Comparison of ENCODE assay signal across 1 cellular context in the genomic region with DNA sequence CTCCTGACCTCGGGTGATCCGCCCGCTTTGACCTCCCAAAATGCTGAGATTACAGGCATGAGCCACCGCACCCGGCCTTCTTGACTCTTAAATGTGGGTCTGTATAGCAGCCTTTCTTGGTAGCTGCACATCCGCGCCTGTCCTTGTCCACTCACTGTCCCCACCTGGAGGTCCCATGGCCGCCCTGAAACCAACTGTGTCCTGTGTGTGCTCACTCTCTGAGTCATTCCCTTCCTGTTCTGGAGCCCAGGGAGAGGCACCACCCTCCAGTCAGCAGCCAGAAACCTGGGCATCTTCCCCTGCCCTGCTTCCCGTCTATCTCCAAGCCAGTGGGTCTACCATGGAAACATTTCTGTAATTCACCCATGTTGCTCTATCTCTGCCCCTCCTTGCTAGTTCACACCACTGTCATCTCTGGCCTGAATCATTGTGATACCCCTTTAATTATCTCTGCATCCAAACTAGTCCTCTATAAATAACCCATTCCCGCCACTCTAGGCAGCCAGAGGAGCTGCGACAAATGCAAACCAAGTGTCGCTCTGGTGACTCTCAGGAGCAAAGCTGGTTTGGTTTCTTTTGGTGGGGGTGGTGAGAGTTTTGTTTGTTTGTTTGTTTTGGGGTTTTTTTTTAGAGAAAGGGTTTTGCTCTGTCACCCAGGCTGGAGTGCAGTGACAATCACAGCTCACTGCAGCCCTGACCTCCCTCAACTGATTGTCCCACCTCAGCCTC.
TF ChIP-seq lines count a peak whose summit lies in the region.

No MANE protein-coding gene starts in this region.

TF ChIP-seq in GM23338, 12 proteins besides CTCF, POLR2A, EP300 and RAD21 (continued from another document):
- TF ChIP-seq, protein P1, sequence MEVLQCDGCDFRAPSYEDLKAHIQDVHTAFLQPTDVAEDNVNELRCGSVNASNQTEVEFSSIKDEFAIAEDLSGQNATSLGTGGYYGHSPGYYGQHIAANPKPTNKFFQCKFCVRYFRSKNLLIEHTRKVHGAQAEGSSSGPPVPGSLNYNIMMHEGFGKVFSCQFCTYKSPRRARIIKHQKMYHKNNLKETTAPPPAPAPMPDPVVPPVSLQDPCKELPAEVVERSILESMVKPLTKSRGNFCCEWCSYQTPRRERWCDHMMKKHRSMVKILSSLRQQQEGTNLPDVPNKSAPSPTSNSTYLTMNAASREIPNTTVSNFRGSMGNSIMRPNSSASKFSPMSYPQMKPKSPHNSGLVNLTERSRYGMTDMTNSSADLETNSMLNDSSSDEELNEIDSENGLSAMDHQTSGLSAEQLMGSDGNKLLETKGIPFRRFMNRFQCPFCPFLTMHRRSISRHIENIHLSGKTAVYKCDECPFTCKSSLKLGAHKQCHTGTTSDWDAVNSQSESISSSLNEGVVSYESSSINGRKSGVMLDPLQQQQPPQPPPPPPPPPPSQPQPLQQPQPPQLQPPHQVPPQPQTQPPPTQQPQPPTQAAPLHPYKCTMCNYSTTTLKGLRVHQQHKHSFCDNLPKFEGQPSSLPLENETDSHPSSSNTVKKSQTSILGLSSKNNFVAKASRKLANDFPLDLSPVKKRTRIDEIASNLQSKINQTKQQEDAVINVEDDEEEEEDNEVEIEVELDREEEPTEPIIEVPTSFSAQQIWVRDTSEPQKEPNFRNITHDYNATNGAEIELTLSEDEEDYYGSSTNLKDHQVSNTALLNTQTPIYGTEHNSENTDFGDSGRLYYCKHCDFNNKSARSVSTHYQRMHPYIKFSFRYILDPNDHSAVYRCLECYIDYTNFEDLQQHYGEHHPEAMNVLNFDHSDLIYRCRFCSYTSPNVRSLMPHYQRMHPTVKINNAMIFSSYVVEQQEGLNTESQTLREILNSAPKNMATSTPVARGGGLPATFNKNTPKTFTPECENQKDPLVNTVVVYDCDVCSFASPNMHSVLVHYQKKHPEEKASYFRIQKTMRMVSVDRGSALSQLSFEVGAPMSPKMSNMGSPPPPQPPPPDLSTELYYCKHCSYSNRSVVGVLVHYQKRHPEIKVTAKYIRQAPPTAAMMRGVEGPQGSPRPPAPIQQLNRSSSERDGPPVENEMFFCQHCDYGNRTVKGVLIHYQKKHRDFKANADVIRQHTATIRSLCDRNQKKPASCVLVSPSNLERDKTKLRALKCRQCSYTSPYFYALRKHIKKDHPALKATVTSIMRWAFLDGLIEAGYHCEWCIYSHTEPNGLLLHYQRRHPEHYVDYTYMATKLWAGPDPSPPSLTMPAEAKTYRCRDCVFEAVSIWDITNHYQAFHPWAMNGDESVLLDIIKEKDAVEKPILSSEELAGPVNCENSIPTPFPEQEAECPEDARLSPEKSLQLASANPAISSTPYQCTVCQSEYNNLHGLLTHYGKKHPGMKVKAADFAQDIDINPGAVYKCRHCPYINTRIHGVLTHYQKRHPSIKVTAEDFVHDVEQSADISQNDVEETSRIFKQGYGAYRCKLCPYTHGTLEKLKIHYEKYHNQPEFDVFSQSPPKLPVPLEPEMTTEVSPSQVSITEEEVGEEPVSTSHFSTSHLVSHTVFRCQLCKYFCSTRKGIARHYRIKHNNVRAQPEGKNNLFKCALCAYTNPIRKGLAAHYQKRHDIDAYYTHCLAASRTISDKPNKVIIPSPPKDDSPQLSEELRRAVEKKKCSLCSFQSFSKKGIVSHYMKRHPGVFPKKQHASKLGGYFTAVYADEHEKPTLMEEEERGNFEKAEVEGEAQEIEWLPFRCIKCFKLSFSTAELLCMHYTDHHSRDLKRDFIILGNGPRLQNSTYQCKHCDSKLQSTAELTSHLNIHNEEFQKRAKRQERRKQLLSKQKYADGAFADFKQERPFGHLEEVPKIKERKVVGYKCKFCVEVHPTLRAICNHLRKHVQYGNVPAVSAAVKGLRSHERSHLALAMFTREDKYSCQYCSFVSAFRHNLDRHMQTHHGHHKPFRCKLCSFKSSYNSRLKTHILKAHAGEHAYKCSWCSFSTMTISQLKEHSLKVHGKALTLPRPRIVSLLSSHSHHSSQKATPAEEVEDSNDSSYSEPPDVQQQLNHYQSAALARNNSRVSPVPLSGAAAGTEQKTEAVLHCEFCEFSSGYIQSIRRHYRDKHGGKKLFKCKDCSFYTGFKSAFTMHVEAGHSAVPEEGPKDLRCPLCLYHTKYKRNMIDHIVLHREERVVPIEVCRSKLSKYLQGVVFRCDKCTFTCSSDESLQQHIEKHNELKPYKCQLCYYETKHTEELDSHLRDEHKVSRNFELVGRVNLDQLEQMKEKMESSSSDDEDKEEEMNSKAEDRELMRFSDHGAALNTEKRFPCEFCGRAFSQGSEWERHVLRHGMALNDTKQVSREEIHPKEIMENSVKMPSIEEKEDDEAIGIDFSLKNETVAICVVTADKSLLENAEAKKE (CRISPR knock-in tag; IDR thresholded peaks at IDR 0.05), result no peak
- no peak for TF ChIP-seq POLR2AphosphoS5 (IDR thresholded peaks at IDR 0.05; ENCODE audit: low read depth)
- TF ChIP-seq, protein P2, sequence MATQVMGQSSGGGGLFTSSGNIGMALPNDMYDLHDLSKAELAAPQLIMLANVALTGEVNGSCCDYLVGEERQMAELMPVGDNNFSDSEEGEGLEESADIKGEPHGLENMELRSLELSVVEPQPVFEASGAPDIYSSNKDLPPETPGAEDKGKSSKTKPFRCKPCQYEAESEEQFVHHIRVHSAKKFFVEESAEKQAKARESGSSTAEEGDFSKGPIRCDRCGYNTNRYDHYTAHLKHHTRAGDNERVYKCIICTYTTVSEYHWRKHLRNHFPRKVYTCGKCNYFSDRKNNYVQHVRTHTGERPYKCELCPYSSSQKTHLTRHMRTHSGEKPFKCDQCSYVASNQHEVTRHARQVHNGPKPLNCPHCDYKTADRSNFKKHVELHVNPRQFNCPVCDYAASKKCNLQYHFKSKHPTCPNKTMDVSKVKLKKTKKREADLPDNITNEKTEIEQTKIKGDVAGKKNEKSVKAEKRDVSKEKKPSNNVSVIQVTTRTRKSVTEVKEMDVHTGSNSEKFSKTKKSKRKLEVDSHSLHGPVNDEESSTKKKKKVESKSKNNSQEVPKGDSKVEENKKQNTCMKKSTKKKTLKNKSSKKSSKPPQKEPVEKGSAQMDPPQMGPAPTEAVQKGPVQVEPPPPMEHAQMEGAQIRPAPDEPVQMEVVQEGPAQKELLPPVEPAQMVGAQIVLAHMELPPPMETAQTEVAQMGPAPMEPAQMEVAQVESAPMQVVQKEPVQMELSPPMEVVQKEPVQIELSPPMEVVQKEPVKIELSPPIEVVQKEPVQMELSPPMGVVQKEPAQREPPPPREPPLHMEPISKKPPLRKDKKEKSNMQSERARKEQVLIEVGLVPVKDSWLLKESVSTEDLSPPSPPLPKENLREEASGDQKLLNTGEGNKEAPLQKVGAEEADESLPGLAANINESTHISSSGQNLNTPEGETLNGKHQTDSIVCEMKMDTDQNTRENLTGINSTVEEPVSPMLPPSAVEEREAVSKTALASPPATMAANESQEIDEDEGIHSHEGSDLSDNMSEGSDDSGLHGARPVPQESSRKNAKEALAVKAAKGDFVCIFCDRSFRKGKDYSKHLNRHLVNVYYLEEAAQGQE (IDR thresholded peaks at IDR 0.05; ENCODE audit: unreplicated experiment), result no peak
- TF ChIP-seq ZNF331 (CRISPR knock-in tag; IDR thresholded peaks at IDR 0.05; ENCODE audit: low read depth), result no peak
- no peak for TF ChIP-seq EZH2phosphoT487 (IDR thresholded peaks at IDR 0.05; ENCODE audit: unreplicated experiment)
- TF ChIP-seq, protein P3, sequence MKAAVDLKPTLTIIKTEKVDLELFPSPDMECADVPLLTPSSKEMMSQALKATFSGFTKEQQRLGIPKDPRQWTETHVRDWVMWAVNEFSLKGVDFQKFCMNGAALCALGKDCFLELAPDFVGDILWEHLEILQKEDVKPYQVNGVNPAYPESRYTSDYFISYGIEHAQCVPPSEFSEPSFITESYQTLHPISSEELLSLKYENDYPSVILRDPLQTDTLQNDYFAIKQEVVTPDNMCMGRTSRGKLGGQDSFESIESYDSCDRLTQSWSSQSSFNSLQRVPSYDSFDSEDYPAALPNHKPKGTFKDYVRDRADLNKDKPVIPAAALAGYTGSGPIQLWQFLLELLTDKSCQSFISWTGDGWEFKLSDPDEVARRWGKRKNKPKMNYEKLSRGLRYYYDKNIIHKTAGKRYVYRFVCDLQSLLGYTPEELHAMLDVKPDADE (IDR thresholded peaks at IDR 0.05), result no peak
- no peak for TF ChIP-seq STAT1 (IDR thresholded peaks at IDR 0.05; ENCODE audit: unreplicated experiment)
- TF ChIP-seq JUNB (IDR thresholded peaks at IDR 0.05; ENCODE audit: unreplicated experiment), result no peak
- TF ChIP-seq CREB1 (CRISPR knock-in tag; IDR thresholded peaks at IDR 0.05; ENCODE audit: low read depth), result no peak
